8 cellular contexts compared by ENCODE assay signal in genomic region chr17:4367177-4367576, GRCh38. TPM values are rescaled to one million over a fixed set of nuclear protein-coding genes. Genes with fewer than 3 reads are reported as not detected.
DNase-seq lines count a peak whose midpoint lies in the region; ATAC-seq and TF ChIP-seq lines count a peak whose summit lies in the region.
"Not testable (repeated sequence)": the region's sequence is repeated elsewhere in the genome, so short reads cannot be mapped to it uniquely, and the experiment has no call there.

No MANE protein-coding gene starts in this region.

- not testable (repeated sequence) for H3K9me3 Mint-ChIP-seq in CD8-positive, alpha-beta T cell; WTC11

- intact Hi-C loops in CD8-positive, alpha-beta T cell (cut with DNase I, micrococcal nuclease) = loop anchor here (2.0 to 10.0 kb wide), 13 partner anchors 62 to 1775 kb away; partner anchors contain the start of genes ARRB2 (in 2 of the 2), MYBBP1A (in 2 of the 2), ATP2A3 (in 1 of the 2) and CTNS (in 1 of the 2)
- intact Hi-C loops in ascending aorta (cut with DNase I) = loop anchor here (2.0 to 5.0 kb wide), 5 partner anchors 105 to 224 kb away; partner anchors contain the start of genes ANKFY1, CYB5D2, SPNS2 and ZZEF1
- intact Hi-C loops in esophagus muscularis mucosa (cut with DNase I) = not testable (repeated sequence)

- WGBS in esophagus muscularis mucosa = 98% methylated on average over 10 of the region's 10 CpGs
- WGBS in thymus = over 99% methylated on average over 10 of the region's 10 CpGs

- POLR2A ChIA-PET in CD8-positive, alpha-beta T cell (lab: Charles Lee) = interaction anchor here (1.8 kb wide), 1 partner anchor 223 kb away, joined by 8 read pairs; the partner anchor contains the start of gene CYB5D2
- POLR2A ChIA-PET in WTC11 (lab: Charles Lee) = not testable (repeated sequence)

- H3K27me3 Mint-ChIP-seq in CD8-positive, alpha-beta T cell (ENCODE audit: low read depth); WTC11 (ENCODE audit: low read depth): not testable (repeated sequence)

- peaks cover 20% of the 10 kb centered on the region for H3K4me1 Mint-ChIP-seq in CD8-positive, alpha-beta T cell (ENCODE audit: low read depth)
- peaks cover 28% of the 10 kb centered on the region for H3K4me1 Mint-ChIP-seq in WTC11

- not testable (repeated sequence) for H3K4me3 Mint-ChIP-seq in CD8-positive, alpha-beta T cell
- peak overlapping the region; percentile 54 for H3K4me3 Mint-ChIP-seq in WTC11

- H3F3A ChIP-seq in Loucy (ENCODE audit: low read depth) = not testable (repeated sequence)

- H3K27ac ChIP-seq in CD8-positive, alpha-beta T cell (ENCODE audit: low read depth, low read length) = peak overlapping the region; percentile 42
- H3K27ac ChIP-seq in ascending aorta (peak overlapping the region; percentile 93 to 98), esophagus muscularis mucosa (replicated peaks in 1 of 4) (peak overlapping the region; percentile 97 to 99 (median 98)), parathyroid adenoma (peak overlapping the region; percentile 87), thymus (ENCODE audit: low read depth) (peak overlapping the region; percentile 99)

- peaks cover 22% of the 10 kb centered on the region for H3K4me1 ChIP-seq in CD8-positive, alpha-beta T cell (ENCODE audit: insufficient read depth, low read length)
- peaks cover 29% of the 10 kb centered on the region for H3K4me1 ChIP-seq in Loucy (ENCODE audit: insufficient read depth, low read length, poor library complexity, severe bottlenecking)
- H3K4me1 ChIP-seq in ascending aorta = peaks cover 6 to 16% of the 10 kb centered on the region in 2 donors
- H3K4me1 ChIP-seq in esophagus muscularis mucosa = peaks cover 17 to 36% (median 34%) of the 10 kb centered on the region in 4 donors
- H3K4me1 ChIP-seq in parathyroid adenoma; thymus (ENCODE audit: control insufficient read depth, insufficient read depth, low read length): not testable (repeated sequence)

- peak overlapping the region; percentile 68 for H3K4me2 ChIP-seq in Loucy (ENCODE audit: low read depth, low read length, poor library complexity, severe bottlenecking)
- H3K4me2 ChIP-seq in parathyroid adenoma (ENCODE audit: low read length) = peak overlapping the region; percentile 36

- peak overlapping the region; percentile 39 for H3K4me3 ChIP-seq in CD8-positive, alpha-beta T cell (ENCODE audit: low read depth, low read length)
- H3K4me3 ChIP-seq in Loucy (ENCODE audit: low read length, poor library complexity, severe bottlenecking) (peak overlapping the region; percentile 98), ascending aorta (peak overlapping the region in 1 of 2 donors; percentile 86), esophagus muscularis mucosa (peak overlapping the region; percentile 85 to 100 (median 92)), parathyroid adenoma (ENCODE audit: low read depth, low read length) (peak overlapping the region; percentile 90)
- not testable (repeated sequence) for H3K4me3 ChIP-seq in thymus (ENCODE audit: low read length)

- H3K36me3 ChIP-seq in CD8-positive, alpha-beta T cell (ENCODE audit: insufficient read depth, low read length); Loucy (ENCODE audit: insufficient read depth, low read length); ascending aorta; esophagus muscularis mucosa; parathyroid adenoma (ENCODE audit: control insufficient read depth, insufficient read depth, low read length); thymus (ENCODE audit: control insufficient read depth, insufficient read depth): not testable (repeated sequence)

- H3K79me2 ChIP-seq in Loucy (ENCODE audit: insufficient read depth, low read length) = peaks cover 41% of the 10 kb centered on the region
- not testable (repeated sequence) for H3K79me2 ChIP-seq in parathyroid adenoma

- TF ChIP-seq POLR2A in esophagus muscularis mucosa (IDR thresholded peaks at IDR 0.05; ENCODE audit: low read depth) = not testable (repeated sequence)

- peak overlapping the region; percentile 49 for H3K9ac ChIP-seq in Loucy (ENCODE audit: low read depth, low read length, poor library complexity, severe bottlenecking)
- H3K9ac ChIP-seq in parathyroid adenoma = not testable (repeated sequence)

- not testable (repeated sequence) for H3K27me3 ChIP-seq in CD8-positive, alpha-beta T cell (ENCODE audit: insufficient read depth, low read length); Loucy (ENCODE audit: insufficient read depth, low read length, poor library complexity, severe bottlenecking); ascending aorta; esophagus muscularis mucosa; parathyroid adenoma (ENCODE audit: control insufficient read depth, insufficient read depth, low read length); thymus (ENCODE audit: control insufficient read depth, insufficient read depth)

- not testable (repeated sequence) for H3K36me3 Mint-ChIP-seq in CD8-positive, alpha-beta T cell
- H3K36me3 Mint-ChIP-seq in WTC11 = peaks cover 20% of the 10 kb centered on the region

- TF ChIP-seq EP300 in esophagus muscularis mucosa (IDR thresholded peaks at IDR 0.05) = not testable (repeated sequence)

- not testable (repeated sequence) for ATAC-seq in CD8-positive, alpha-beta T cell; WTC11

- TF ChIP-seq CTCF in CD8-positive, alpha-beta T cell (IDR thresholded peaks at IDR 0.05); Loucy (conservative IDR thresholded peaks at IDR 0.05; ENCODE audit: low read length); WTC11 (IDR thresholded peaks at IDR 0.05); ascending aorta (IDR thresholded peaks at IDR 0.05); esophagus muscularis mucosa (IDR thresholded peaks at IDR 0.05); parathyroid adenoma (IDR thresholded peaks at IDR 0.05): not testable (repeated sequence)

- H2AFZ ChIP-seq in Loucy (ENCODE audit: low read length) = peak overlapping the region; percentile 76
- H2AFZ ChIP-seq in parathyroid adenoma = peak overlapping the region; percentile 63

- H3K9me2 ChIP-seq in Loucy (replicated peaks; ENCODE audit: low read depth, low read length) = not testable (repeated sequence)

- peak overlapping the region; percentile 92 for H3K27ac Mint-ChIP-seq in CD8-positive, alpha-beta T cell
- peak overlapping the region; percentile 96 for H3K27ac Mint-ChIP-seq in WTC11

- CTCF ChIA-PET in CD8-positive, alpha-beta T cell (lab: Charles Lee) = interaction anchor here (0.7 kb wide), 1 partner anchor 501 kb away, joined by 3 read pairs; no protein-coding TSS in a partner anchor
- CTCF ChIA-PET in WTC11 (lab: Charles Lee) = interaction anchor here (0.6 to 1.3 kb wide), 5 partner anchors 40 to 174 kb away, joined by 3 to 6 read pairs (median 4); no protein-coding TSS in a partner anchor

- peaks cover 37% of the 10 kb centered on the region for H4K20me1 ChIP-seq in Loucy (ENCODE audit: insufficient read depth, low read length, poor library complexity, severe bottlenecking)

- H3K9me3 ChIP-seq in CD8-positive, alpha-beta T cell (ENCODE audit: low read length); Loucy (ENCODE audit: insufficient read depth, low read depth, low read length); ascending aorta; esophagus muscularis mucosa; parathyroid adenoma (ENCODE audit: control insufficient read depth, low read length); thymus (ENCODE audit: control insufficient read depth): not testable (repeated sequence)

- not testable (repeated sequence) for DNase-seq in CD8-positive, alpha-beta T cell; WTC11 (ENCODE audit: low spot score); ascending aorta (ENCODE audit: low spot score in 2 of 2); esophagus muscularis mucosa (ENCODE audit: extremely low spot score)
- DNase-seq in mesenteric fat pad (ENCODE audit: low spot score) = peak; percentile 53

RNA-seq across cellular contexts. Expression of gene UBE2G1, which starts 0.7 kb away (rescaled TPM):
- 10 to 100 TPM; 65.8 to 68.0 TPM for total RNA-seq in CD8-positive, alpha-beta T cell
- total RNA-seq in WTC11 (2021) (177 to 201 TPM (median 198 TPM) in 3 replicates), ascending aorta (27.9 TPM), esophagus muscularis mucosa (10 to 100 TPM; 53.7 to 84.3 (median 61.2) TPM), mesenteric fat pad (57.6 TPM)
- polyA plus RNA-seq in thymus = 19.5 TPM

Comparison
In these comparisons a context has a peak if more than half of its experiments do, and no peak if none do; other contexts are left out.
1. H3K27ac ChIP-seq: peak in every context shown above with its lines; median percentile 99 in thymus; 98 in esophagus muscularis mucosa; 96 in ascending aorta; 87 in parathyroid adenoma; 42 in CD8-positive, alpha-beta T cell.